ENCODE assay signal across 38 cellular contexts in the genomic region with DNA sequence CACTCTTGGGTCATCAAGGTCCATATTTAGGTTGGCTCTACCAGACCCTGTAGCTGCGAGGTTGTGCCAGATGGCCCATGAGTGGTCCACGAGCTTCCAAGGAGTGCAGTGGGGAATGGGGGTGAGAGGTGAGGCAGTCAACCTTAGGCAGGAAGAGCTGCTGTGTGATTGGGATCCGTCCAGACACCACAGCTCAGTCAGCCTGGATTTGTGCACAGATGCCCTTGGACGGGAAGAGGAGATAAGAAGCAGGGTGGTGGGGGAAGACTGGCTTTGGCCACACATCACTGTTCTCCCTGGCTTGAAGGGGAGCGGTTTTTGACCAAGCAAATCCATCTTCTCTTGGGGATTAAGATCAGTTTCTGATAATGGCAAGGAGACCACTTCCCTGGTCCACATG.
"Had no signal": no experiment of that assay in that cellular context is flagged by ENCODE, and none has a peak within 500 bp of the region (broad histone marks: within the 10 kb centered on the region; RNA-seq: fewer than 3 reads in every experiment).

No MANE protein-coding gene starts in this region.

- DNase-seq: activated CD4-positive, alpha-beta memory T cell treated with anti-CD3 and anti-CD28 coated beads for 36 hours; activated CD4-positive, alpha-beta T cell treated with anti-CD3 and anti-CD28 coated beads for 1 hour; activated CD4-positive, alpha-beta T cell treated with anti-CD3 and anti-CD28 coated beads for 4 hours; activated CD4-positive, alpha-beta T cell treated with anti-CD3 and anti-CD28 coated beads, Interleukin-2, amount 10 ng/mL, durations not matched to agents 24 days and 14 days; activated CD4-positive, alpha-beta T cell treated with anti-CD3 and anti-CD28 coated beads, Interleukin-2, amount 50 U/mL, for 1 hour; activated CD4-positive, alpha-beta T cell treated with anti-CD3 and anti-CD28 coated beads, Interleukin-2, amount 50 U/mL, for 4 hours; activated CD4-positive, CD25-positive, alpha-beta regulatory T cell; activated CD8-positive, alpha-beta memory T cell treated with anti-CD3 and anti-CD28 coated beads, Interleukin-2, amount 50 U/mL, for 4 hours; activated CD8-positive, alpha-beta T cell treated with anti-CD3 and anti-CD28 coated beads for 36 hours; activated effector memory CD4-positive, alpha-beta T cell treated with anti-CD3 and anti-CD28 coated beads, Interleukin-2, amount 50 U/mL, for 16 hours; activated gamma-delta T cell treated with Interleukin-2 at 50 U/mL for 16 hours; activated naive CD4-positive, alpha-beta T cell; activated naive CD4-positive, alpha-beta T cell treated with anti-CD3 and anti-CD28 coated beads for 36 hours; activated naive CD4-positive, alpha-beta T cell treated with anti-CD3 and anti-CD28 coated beads, Interleukin-2, amount 50 U/mL, for 16 hours; activated naive CD8-positive, alpha-beta T cell treated with anti-CD3 and anti-CD28 coated beads for 36 hours; activated T-cell treated with anti-CD3 and anti-CD28 coated beads for 4 hours; activated T-cell treated with anti-CD3 and anti-CD28 coated beads, Interleukin-2, amount 50 U/mL, for 1 hour; activated T-cell treated with anti-CD3 and anti-CD28 coated beads, Interleukin-2, amount 50 U/mL, for 4 hours; activated T-cell treated with anti-CD3 and anti-CD28 coated beads, Interleukin-2, amount 50 U/mL, for 72 hours; adrenal gland; amniotic stem cell; aorta; body of pancreas; brain microvascular endothelial cell; central memory CD4-positive, alpha-beta T cell; cerebellar nuclear complex; colonic mucosa; T-helper 2 cell; T-helper 9 cell had no signal

- ATAC-seq: activated CD4-positive, CD25-positive, alpha-beta regulatory T cell treated with anti-CD3 and anti-CD28 coated beads, Interleukin-2, amount 50 U/mL, for 24 hours; activated CD8-positive, alpha-beta T cell treated with anti-CD3 and anti-CD28 coated beads for 36 hours; activated naive CD4-positive, alpha-beta T cell treated with anti-CD3 and anti-CD28 coated beads, Interleukin-2, amount 50 U/mL, for 72 hours; activated T-cell treated with anti-CD3 and anti-CD28 coated beads, Interleukin-2, amount 50 U/mL, for 4 hours; activated T-cell treated with anti-CD3 and anti-CD28 coated beads, Interleukin-2, amount 50 U/mL, for 72 hours; activated T-helper 17 cell treated with anti-CD3 and anti-CD28 coated beads, Interleukin-2, amount 50 U/mL, for 72 hours; body of pancreas; WTC11 had no signal

- H3K4me3 Mint-ChIP-seq: activated CD4-positive, alpha-beta memory T cell treated with anti-CD3 and anti-CD28 coated beads for 36 hours; activated CD4-positive, alpha-beta T cell treated with anti-CD3 and anti-CD28 coated beads, Interleukin-2, amount 10 ng/mL, durations not matched to agents 24 days and 14 days; activated CD8-positive, alpha-beta T cell treated with anti-CD3 and anti-CD28 coated beads for 36 hours; activated naive CD4-positive, alpha-beta T cell treated with anti-CD3 and anti-CD28 coated beads for 36 hours; activated naive CD8-positive, alpha-beta T cell treated with anti-CD3 and anti-CD28 coated beads for 36 hours; activated T-cell treated with anti-CD3 and anti-CD28 coated beads, Interleukin-2, amount 50 U/mL, for 4 hours; activated T-cell treated with anti-CD3 and anti-CD28 coated beads, Interleukin-2, amount 50 U/mL, for 72 hours; activated T-helper 1 cell treated with anti-CD3 and anti-CD28 coated beads, Interleukin-12 subunit alpha, Interleukin-12 subunit beta, Interleukin-2, Interleukin-4 antibody, amounts not matched to agents 30 ng/mL and 10 ng/mL and 1 ng/mL, durations not matched to agents 14 hours and 24 hours and 36 hours; activated T-helper 17 cell treated with anti-CD3 and anti-CD28 coated beads, Interleukin-2, amount 50 U/mL, for 72 hours; T-helper 1 cell treated with Interleukin-12 subunit alpha and Interleukin-12 subunit beta and Interleukin-4 antibody, amounts not matched to agents 30 μg/mL and 1 μg/mL, for 36 hours; T-helper 2 cell treated with Interferon-gamma antibody and Interleukin-4, amounts not matched to agents 5 μg/mL and 100 μg/mL, for 36 hours; WTC11 had no signal

- H3K27me3 ChIP-seq: adrenal gland, body of pancreas, brain microvascular endothelial cell, colonic mucosa had no signal

- H3K4me1 Mint-ChIP-seq: activated CD4-positive, alpha-beta T cell treated with anti-CD3 and anti-CD28 coated beads, Interleukin-2, amount 10 ng/mL, durations not matched to agents 24 days and 14 days; activated naive CD8-positive, alpha-beta T cell treated with anti-CD3 and anti-CD28 coated beads for 36 hours; activated T-helper 17 cell treated with anti-CD3 and anti-CD28 coated beads, Interleukin-2, amount 50 U/mL, for 72 hours had no signal

- H3K4me1 ChIP-seq: adrenal gland, body of pancreas, breast epithelium, colonic mucosa had no signal

- H3K36me3 Mint-ChIP-seq: activated CD4-positive, alpha-beta memory T cell treated with anti-CD3 and anti-CD28 coated beads for 36 hours; activated naive CD8-positive, alpha-beta T cell treated with anti-CD3 and anti-CD28 coated beads for 36 hours had no signal

- H3K27me3 Mint-ChIP-seq: activated CD4-positive, alpha-beta T cell treated with anti-CD3 and anti-CD28 coated beads, Interleukin-2, amount 10 ng/mL, durations not matched to agents 24 days and 14 days had no signal

- H3K27ac Mint-ChIP-seq: activated CD4-positive, alpha-beta memory T cell treated with anti-CD3 and anti-CD28 coated beads for 36 hours; activated CD4-positive, alpha-beta T cell treated with anti-CD3 and anti-CD28 coated beads, Interleukin-2, amount 10 ng/mL, durations not matched to agents 24 days and 14 days; activated CD8-positive, alpha-beta T cell treated with anti-CD3 and anti-CD28 coated beads for 36 hours; activated naive CD4-positive, alpha-beta T cell treated with anti-CD3 and anti-CD28 coated beads for 36 hours; activated naive CD4-positive, alpha-beta T cell treated with anti-CD3 and anti-CD28 coated beads, Interleukin-2, amount 50 U/mL, for 72 hours; activated naive CD8-positive, alpha-beta T cell treated with anti-CD3 and anti-CD28 coated beads for 36 hours; activated T-cell treated with anti-CD3 and anti-CD28 coated beads, Interleukin-2, amount 50 U/mL, for 72 hours; activated T-helper 1 cell treated with anti-CD3 and anti-CD28 coated beads, Interleukin-12 subunit alpha, Interleukin-12 subunit beta, Interleukin-2, Interleukin-4 antibody, amounts not matched to agents 30 ng/mL and 10 ng/mL and 1 ng/mL, durations not matched to agents 14 hours and 24 hours and 36 hours; activated T-helper 17 cell treated with anti-CD3 and anti-CD28 coated beads, Interleukin-2, amount 50 U/mL, for 72 hours; T-helper 1 cell treated with Interleukin-12 subunit alpha and Interleukin-12 subunit beta and Interleukin-4 antibody, amounts not matched to agents 30 μg/mL and 1 μg/mL, for 36 hours; T-helper 2 cell treated with Interferon-gamma antibody and Interleukin-4, amounts not matched to agents 5 μg/mL and 100 μg/mL, for 36 hours; WTC11 had no signal

- H3K4me3 ChIP-seq: adrenal gland, body of pancreas, breast epithelium, colonic mucosa had no signal

- H3K9me3 Mint-ChIP-seq: activated CD4-positive, alpha-beta T cell treated with anti-CD3 and anti-CD28 coated beads, Interleukin-2, amount 10 ng/mL, durations not matched to agents 24 days and 14 days; T-helper 1 cell treated with Interleukin-12 subunit alpha and Interleukin-12 subunit beta and Interleukin-4 antibody, amounts not matched to agents 30 μg/mL and 1 μg/mL, for 36 hours had no signal

- H3K36me3 ChIP-seq: adrenal gland, brain microvascular endothelial cell, breast epithelium, colonic mucosa had no signal

- H3K9me3 ChIP-seq: adrenal gland, body of pancreas, breast epithelium, colonic mucosa had no signal

- H3K27ac ChIP-seq: adrenal gland, body of pancreas, brain microvascular endothelial cell, breast epithelium, colonic mucosa, VCaP had no signal
